In genomic region chr15:88913017-88913849, GRCh38 we compare ENCODE assay signal across 1 cellular context.
TF ChIP-seq lines count a peak whose summit lies in the region.

MFGE8 (minus strand) TSS chr15:88913379; CDS start chr15:88913319, 60 bp downstream.

TF ChIP-seq in HEK293, 187 proteins besides CTCF, POLR2A, EP300 and RAD21 (continued from another document and continues in another):
- TF ChIP-seq ZNF280C (tag by site-specific recombination; IDR thresholded peaks at IDR 0.05) (no peak), ZNF626 (tag by site-specific recombination; IDR thresholded peaks at IDR 0.05) (no peak), ZNF549 (tag by site-specific recombination; IDR thresholded peaks at IDR 0.05) (no peak), ZNF560 (tag by site-specific recombination; IDR thresholded peaks at IDR 0.05; ENCODE audit: borderline replicate concordance) (no peak), ZNF48 (tag by site-specific recombination; IDR thresholded peaks at IDR 0.05) (no peak), EGR2 (tag by site-specific recombination; IDR thresholded peaks at IDR 0.05; ENCODE audit: low read depth) (peak; percentile 90), ZNF670 (tag by site-specific recombination; IDR thresholded peaks at IDR 0.05; ENCODE audit: low read depth) (no peak), ZNF473 (tag by site-specific recombination; IDR thresholded peaks at IDR 0.05) (no peak), ZNF488 (tag by site-specific recombination; IDR thresholded peaks at IDR 0.05) (no peak), KLF1 (tag by site-specific recombination; IDR thresholded peaks at IDR 0.05) (peak; percentile 70; the same call in 1 of the 2 replicates), ZNF292 (tag by site-specific recombination; IDR thresholded peaks at IDR 0.05; ENCODE audit: borderline replicate concordance, low read depth) (no peak), ZNF704 (tag by site-specific recombination; IDR thresholded peaks at IDR 0.05) (no peak), ZNF629 (tag by site-specific recombination; IDR thresholded peaks at IDR 0.05) (no peak; the same call in 1 of the 2 replicates), ZNF132 (tag by site-specific recombination; IDR thresholded peaks at IDR 0.05; ENCODE audit: borderline replicate concordance) (no peak), SCRT2 (tag by site-specific recombination; IDR thresholded peaks at IDR 0.05) (no peak), MYNN (tag by site-specific recombination; IDR thresholded peaks at IDR 0.05; ENCODE audit: borderline replicate concordance) (no peak), OSR2 (tag by site-specific recombination; IDR thresholded peaks at IDR 0.05) (no peak), ZSCAN16 (tag by site-specific recombination; IDR thresholded peaks at IDR 0.05) (no peak), ZNF138 (tag by site-specific recombination; IDR thresholded peaks at IDR 0.05; ENCODE audit: borderline replicate concordance) (no peak), GLI4 (tag by site-specific recombination; IDR thresholded peaks at IDR 0.05) (no peak), GLIS1 (tag by site-specific recombination; IDR thresholded peaks at IDR 0.05) (peak; percentile 72; the same call in 1 of the 2 replicates), ZNF639 (tag by site-specific recombination; IDR thresholded peaks at IDR 0.05) (no peak), ZNF274 (IDR thresholded peaks at IDR 0.05; ENCODE audit: low read length) (no peak), ZNF274 (tag by site-specific recombination; IDR thresholded peaks at IDR 0.05; ENCODE audit: borderline replicate concordance) (no peak), RBAK (tag by site-specific recombination; IDR thresholded peaks at IDR 0.05) (no peak), SETDB1 (IDR thresholded peaks at IDR 0.05; ENCODE audit: insufficient read length, low read length) (no peak), ZNF155 (tag by site-specific recombination; IDR thresholded peaks at IDR 0.05) (no peak), ZNF302 (tag by site-specific recombination; IDR thresholded peaks at IDR 0.05; ENCODE audit: low read depth) (no peak), ZXDB (tag by site-specific recombination; IDR thresholded peaks at IDR 0.05) (no peak), MZF1 (tag by site-specific recombination; IDR thresholded peaks at IDR 0.05; ENCODE audit: borderline replicate concordance) (no peak), ZNF701 (tag by site-specific recombination; IDR thresholded peaks at IDR 0.05) (no peak), ZEB2 (tag by site-specific recombination; IDR thresholded peaks at IDR 0.05) (peak; percentile 69), ZNF146 (tag by site-specific recombination; IDR thresholded peaks at IDR 0.05) (no peak), ZNF10 (tag by site-specific recombination; IDR thresholded peaks at IDR 0.05) (no peak), ZBTB10 (tag by site-specific recombination; IDR thresholded peaks at IDR 0.05) (peak; percentile 82), SP2 (tag by site-specific recombination; IDR thresholded peaks at IDR 0.05) (peak; percentile 87), ZFP69B (tag by site-specific recombination; IDR thresholded peaks at IDR 0.05) (no peak), ELK4 (IDR thresholded peaks at IDR 0.05; ENCODE audit: borderline replicate concordance, low read depth, low read length) (no peak), ZNF518A (tag by site-specific recombination; conservative IDR thresholded peaks at IDR 0.05; ENCODE audit: low read depth) (no peak), ZNF221 (tag by site-specific recombination; IDR thresholded peaks at IDR 0.05; ENCODE audit: borderline replicate concordance) (no peak), YY2 (tag by site-specific recombination; IDR thresholded peaks at IDR 0.05) (no peak), ZNF366 (tag by site-specific recombination; conservative IDR thresholded peaks at IDR 0.05) (peak; percentile 23), ZNF362 (tag by site-specific recombination; IDR thresholded peaks at IDR 0.05) (no peak), PRDM1 (tag by site-specific recombination; IDR thresholded peaks at IDR 0.05) (no peak), REPIN1 (tag by site-specific recombination; IDR thresholded peaks at IDR 0.05; ENCODE audit: low read depth) (no peak), ZFP37 (tag by site-specific recombination; IDR thresholded peaks at IDR 0.05) (no peak), SP3 (tag by site-specific recombination; IDR thresholded peaks at IDR 0.05) (peak; percentile 98), ZNF23 (tag by site-specific recombination; IDR thresholded peaks at IDR 0.05; ENCODE audit: borderline replicate concordance) (no peak), ZNF623 (tag by site-specific recombination; IDR thresholded peaks at IDR 0.05) (no peak), ZNF26 (tag by site-specific recombination; IDR thresholded peaks at IDR 0.05) (no peak), KLF16 (tag by site-specific recombination; IDR thresholded peaks at IDR 0.05) (peak; percentile 51; the same call in 1 of the 2 replicates), ZNF777 (tag by site-specific recombination; IDR thresholded peaks at IDR 0.05; ENCODE audit: borderline replicate concordance) (no peak), ZBTB1 (tag by site-specific recombination; IDR thresholded peaks at IDR 0.05) (no peak), ZNF843 (tag by site-specific recombination; IDR thresholded peaks at IDR 0.05) (no peak), ZBTB21 (tag by site-specific recombination; IDR thresholded peaks at IDR 0.05) (peak; percentile 36; the same call in 1 of the 2 replicates)
